ENCODE assay signal across 22 cellular contexts in the genomic region with DNA sequence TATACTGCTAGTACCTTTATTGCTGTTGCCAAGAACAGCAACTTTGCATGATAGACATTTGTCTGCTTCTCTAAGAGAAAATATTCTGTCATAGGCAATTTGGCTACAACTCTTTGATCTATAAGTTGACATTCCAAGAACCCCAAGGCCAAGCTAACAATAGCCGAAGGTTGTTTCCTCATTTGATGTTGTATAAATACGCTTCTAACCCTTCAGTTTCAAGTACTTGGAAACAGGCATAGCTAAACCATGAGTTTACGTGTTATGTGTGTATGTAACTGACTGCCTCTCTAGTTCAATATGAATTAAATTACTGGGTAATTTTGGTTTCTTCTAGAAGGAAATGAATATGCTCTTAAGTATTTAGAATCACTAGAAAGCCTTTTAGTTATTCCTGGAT.
"Had no signal": no experiment of that assay in that cellular context is flagged by ENCODE, and none has a peak within 500 bp of the region (broad histone marks: within the 10 kb centered on the region; RNA-seq: fewer than 3 reads in every experiment).

No MANE protein-coding gene starts in this region.

- H3K4me3 ChIP-seq: transverse colon, uterus had no signal

- H3K27me3 ChIP-seq: transverse colon, uterus had no signal

- ATAC-seq: activated T-cell treated with anti-CD3 and anti-CD28 coated beads, Interleukin-2, amount 50 U/mL, for 4 hours; sciatic nerve; stimulated activated memory B cell treated with anti-CD40 and anti-IgM and Interleukin-4, amounts not matched to agents 10 μg/mL and 1 μg/mL and 100 μg/mL, for 72 hours; T-helper 17 cell had no signal

- H3K9me3 ChIP-seq: transverse colon, uterus had no signal

- DNase-seq: activated CD4-positive, alpha-beta T cell treated with anti-CD3 and anti-CD28 coated beads for 4 hours; activated CD4-positive, alpha-beta T cell treated with anti-CD3 and anti-CD28 coated beads, Interleukin-2, amount 50 U/mL, for 48 hours; activated CD4-positive, CD25-positive, alpha-beta regulatory T cell; activated CD8-positive, alpha-beta memory T cell treated with anti-CD3 and anti-CD28 coated beads, Interleukin-2, amount 50 U/mL, for 48 hours; activated naive CD4-positive, alpha-beta T cell; activated naive CD8-positive, alpha-beta T cell treated with anti-CD3 and anti-CD28 coated beads, Interleukin-2, amount 10 ng/mL, durations not matched to agents 7 days and 5 days; activated T-cell treated with anti-CD3 and anti-CD28 coated beads, Interleukin-2, amount 50 U/mL, for 4 hours; amygdala; effector CD4-positive, alpha-beta T cell; foreskin melanocyte; immature natural killer cell; nephron progenitor cell; nucleus accumbens; small intestine; stimulated activated CD4-positive, alpha-beta T cell treated with anti-CD3 and anti-CD28 coated beads, Interleukin-15, amount 100 ng/mL, for 24 hours; T-helper 17 cell; transverse colon; uterus had no signal

- FAIRE-seq: small intestine had no signal

- H3K27ac ChIP-seq: transverse colon, uterus had no signal

- H3K4me1 ChIP-seq: uterus had no signal

- H3K27ac Mint-ChIP-seq: activated naive CD8-positive, alpha-beta T cell treated with anti-CD3 and anti-CD28 coated beads, Interleukin-2, amount 10 ng/mL, durations not matched to agents 7 days and 5 days; activated T-helper 2 cell treated with anti-CD3 and anti-CD28 coated beads, Interferon-gamma antibody, Interleukin-2, Interleukin-4, amounts not matched to agents 10 μg/mL and 5 μg/mL and 100 μg/mL, durations not matched to agents 14 hours and 24 hours and 36 hours; immature natural killer cell; nephron progenitor cell; stimulated activated memory B cell treated with anti-CD40 and anti-IgM and Interleukin-4, amounts not matched to agents 10 μg/mL and 1 μg/mL and 100 μg/mL, for 72 hours; T-helper 17 cell had no signal

- H3K4me3 Mint-ChIP-seq: activated naive CD8-positive, alpha-beta T cell treated with anti-CD3 and anti-CD28 coated beads, Interleukin-2, amount 10 ng/mL, durations not matched to agents 7 days and 5 days; activated T-cell treated with anti-CD3 and anti-CD28 coated beads, Interleukin-2, amount 50 U/mL, for 4 hours; brain; immature natural killer cell; nephron progenitor cell; stimulated activated memory B cell treated with anti-CD40 and anti-IgM and Interleukin-4, amounts not matched to agents 10 μg/mL and 1 μg/mL and 100 μg/mL, for 72 hours; T-helper 17 cell had no signal

- H3K36me3 ChIP-seq: transverse colon, uterus had no signal

- H3K4me1 Mint-ChIP-seq: activated naive CD8-positive, alpha-beta T cell treated with anti-CD3 and anti-CD28 coated beads, Interleukin-2, amount 10 ng/mL, durations not matched to agents 7 days and 5 days; immature natural killer cell; stimulated activated memory B cell treated with anti-CD40 and anti-IgM and Interleukin-4, amounts not matched to agents 10 μg/mL and 1 μg/mL and 100 μg/mL, for 72 hours; T-helper 17 cell had no signal

- H3K27me3 Mint-ChIP-seq: activated naive CD8-positive, alpha-beta T cell treated with anti-CD3 and anti-CD28 coated beads, Interleukin-2, amount 10 ng/mL, durations not matched to agents 7 days and 5 days; brain; stimulated activated memory B cell treated with anti-CD40 and anti-IgM and Interleukin-4, amounts not matched to agents 10 μg/mL and 1 μg/mL and 100 μg/mL, for 72 hours; T-helper 17 cell had no signal

- H3K36me3 Mint-ChIP-seq: activated naive CD8-positive, alpha-beta T cell treated with anti-CD3 and anti-CD28 coated beads, Interleukin-2, amount 10 ng/mL, durations not matched to agents 7 days and 5 days; brain; stimulated activated memory B cell treated with anti-CD40 and anti-IgM and Interleukin-4, amounts not matched to agents 10 μg/mL and 1 μg/mL and 100 μg/mL, for 72 hours had no signal
